ENCODE assay signal across 35 cellular contexts in the genomic region with DNA sequence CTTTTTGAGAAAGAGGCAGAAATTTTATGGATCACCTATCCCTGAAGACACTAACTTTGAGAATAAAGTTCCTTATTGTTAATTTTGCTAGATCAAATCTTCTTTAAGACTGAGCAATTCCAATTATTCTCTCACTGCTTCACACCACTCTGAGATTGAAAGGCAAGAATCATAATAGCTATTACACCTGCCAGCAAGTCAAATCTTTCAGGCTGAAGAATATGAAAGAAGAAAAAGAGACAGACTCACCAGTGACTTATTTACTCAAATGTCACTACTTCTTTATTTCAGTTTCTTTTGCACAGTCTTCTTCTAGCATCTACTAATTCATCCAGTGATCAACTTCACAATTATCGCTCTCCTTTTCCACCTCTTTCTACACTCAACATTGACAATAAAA.
"Had no signal": no experiment of that assay in that cellular context is flagged by ENCODE, and none has a peak within 500 bp of the region (broad histone marks: within the 10 kb centered on the region; RNA-seq: fewer than 3 reads in every experiment).

No MANE protein-coding gene starts in this region.

- H3K4me3 ChIP-seq: MG63 had no signal

- H3K9me3 ChIP-seq: MG63 had no signal

- H3K36me3 ChIP-seq: MG63 had no signal

- DNase-seq: Karpas-422, Kasumi-1, MG63, MM.1S, MV-4-11, NCI-H1048, NCI-H1092, NCI-H1092 treated with DMSO at 0.1 percent for 48 hours, NCI-H1105, NCI-H1105 treated with DMSO at 0.1 percent for 48 hours, NCI-H1417, NCI-H1417 treated with DMSO at 0.1 percent for 48 hours, NCI-H1436, NCI-H1436 treated with DMSO at 0.1 percent for 48 hours, NCI-H146, NCI-H1694, NCI-H1694 treated with DMSO at 0.1 percent for 48 hours, NCI-H187, NCI-H187 treated with DMSO at 0.1 percent for 48 hours, NCI-H1930, NCI-H2029, NCI-H2029 treated with DMSO at 0.1 percent for 48 hours, NCI-H2081, NCI-H2081 treated with DMSO at 0.1 percent for 48 hours, NCI-H2107, NCI-H2171, NCI-H2171 treated with DMSO at 0.1 percent for 48 hours, NCI-H2227 treated with DMSO at 0.1 percent for 48 hours, NCI-H226, NCI-H345, NCI-H446, NCI-H446 treated with DMSO at 0.1 percent for 48 hours, NCI-H510A, NCI-H510A treated with DMSO at 0.1 percent for 48 hours, NCI-H524 had no signal
